ENCODE assay signal across 1 cellular context in genomic region chr19:48867119-48867921, GRCh38.
A peak's percentile ranks its signal among the peaks of the same experiment; 100 is the strongest.
TF ChIP-seq lines count a peak whose summit lies in the region.

No MANE protein-coding gene starts in this region.

TF ChIP-seq in HepG2, 621 proteins besides CTCF, POLR2A, EP300 and RAD21:
- TF ChIP-seq SAP130 (CRISPR knock-in tag; IDR thresholded peaks at IDR 0.05; ENCODE audit: low read depth) = peak; percentile 22; the same call in 1 of the 2 replicates
- no peak for TF ChIP-seq HDAC6 (IDR thresholded peaks at IDR 0.05; ENCODE audit: low read depth, low read length)
- TF ChIP-seq HMGA1 (CRISPR knock-in tag; conservative IDR thresholded peaks at IDR 0.05) = no peak
- peak; percentile 56; the same call in 1 of the 2 replicates for TF ChIP-seq ZNF768 (CRISPR knock-in tag; IDR thresholded peaks at IDR 0.05)
- TF ChIP-seq LCORL (IDR thresholded peaks at IDR 0.05) = no peak
- peak; percentile 47; the same call in 1 of the 2 replicates for TF ChIP-seq LCORL (CRISPR knock-in tag; IDR thresholded peaks at IDR 0.05)
- TF ChIP-seq ZNF501 (CRISPR knock-in tag; IDR thresholded peaks at IDR 0.05) = peak; percentile 27; the same call in 1 of the 2 replicates
- peak; percentile 63; the same call in 1 of the 2 replicates for TF ChIP-seq ZNF280B (CRISPR knock-in tag; IDR thresholded peaks at IDR 0.05; ENCODE audit: borderline replicate concordance)
- TF ChIP-seq ZNF687 (CRISPR knock-in tag; IDR thresholded peaks at IDR 0.05) = peak; percentile 30; the same call in 1 of the 2 replicates
- 0 out of 2 replicates have a peak, but pooled peaks have one; percentile 13 for TF ChIP-seq AHR (CRISPR knock-in tag; IDR thresholded peaks at IDR 0.05)
- TF ChIP-seq EEA1 (CRISPR knock-in tag; IDR thresholded peaks at IDR 0.05; ENCODE audit: borderline replicate concordance) = no peak
- 0 out of 2 replicates have a peak, but pooled peaks have one; percentile 38 for TF ChIP-seq ZBTB39 (CRISPR knock-in tag; IDR thresholded peaks at IDR 0.05)
- 0 out of 2 replicates have a peak, but pooled peaks have one; percentile 16 for TF ChIP-seq KDM5B (CRISPR knock-in tag; IDR thresholded peaks at IDR 0.05; ENCODE audit: borderline replicate concordance)
- TF ChIP-seq HNRNPL (IDR thresholded peaks at IDR 0.05; ENCODE audit: low read depth, low read length) = peak; percentile 43; the same call in 1 of the 2 replicates
- no peak for TF ChIP-seq TOE1 (CRISPR knock-in tag; IDR thresholded peaks at IDR 0.05)
- TF ChIP-seq KDM1A (CRISPR knock-in tag; IDR thresholded peaks at IDR 0.05) = 0 out of 2 replicates have a peak, but pooled peaks have one; percentile 28
- TF ChIP-seq ZMYM3 (CRISPR knock-in tag; IDR thresholded peaks at IDR 0.05) = peak; percentile 34
- no peak for TF ChIP-seq ZNF780A (CRISPR knock-in tag; IDR thresholded peaks at IDR 0.05)
- TF ChIP-seq ZSCAN25 (CRISPR knock-in tag; IDR thresholded peaks at IDR 0.05) = no peak
